In the genomic region with DNA sequence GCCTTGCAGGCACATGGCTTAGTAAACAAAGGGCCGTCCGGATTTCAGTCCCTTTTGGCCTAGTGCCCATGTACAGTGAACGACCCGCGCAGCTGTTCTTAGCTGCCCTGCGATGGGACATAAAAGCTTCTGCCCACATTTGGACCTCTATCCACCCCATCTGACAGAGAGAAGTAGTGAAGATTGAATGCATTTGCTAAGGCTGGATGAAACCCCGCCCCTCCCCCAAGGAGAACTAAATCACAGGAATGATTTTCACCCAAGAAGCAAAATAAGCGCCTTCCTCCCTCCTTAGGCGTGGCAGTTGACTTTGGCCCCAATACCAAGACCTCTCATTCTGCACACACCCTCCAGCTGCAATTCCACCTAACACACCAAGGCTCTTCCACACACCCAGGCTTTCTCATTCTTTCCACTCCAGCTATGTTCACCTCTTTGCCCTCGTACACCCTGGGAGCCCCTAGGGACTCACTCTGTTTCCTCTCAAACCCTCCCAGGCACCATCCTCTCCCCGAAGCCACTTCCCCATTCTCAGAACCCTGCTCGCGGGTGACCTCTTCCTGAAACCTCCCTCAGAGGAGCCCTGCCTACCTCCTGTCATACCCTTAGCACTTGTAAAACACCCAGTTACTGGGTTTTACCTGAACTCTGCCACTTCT, we compare ENCODE assay signal across 8 cellular contexts. TPM values are rescaled to one million over a fixed set of nuclear protein-coding genes. Genes with fewer than 3 reads are reported as not detected.
A peak's percentile ranks its signal among the peaks of the same experiment; 100 is the strongest.
DNase-seq lines count a peak whose midpoint lies in the region; ATAC-seq and TF ChIP-seq lines count a peak whose summit lies in the region.

No MANE protein-coding gene starts in this region.

- no peak overlapping the region for H3K4me3 Mint-ChIP-seq in stimulated activated naive CD8-positive, alpha-beta T cell treated with anti-CD3 and anti-CD28 coated beads, Interleukin-15, Interleukin-2, amounts not matched to agents 100 ng/mL and 50 ng/mL, for 24 hours

- H3K9ac ChIP-seq in duodenal mucosa (ENCODE audit: low read depth in 1 of 2, low read length in 2 of 2), result peak overlapping the region; percentile 4 to 28

- no peak overlapping the region for H3K27ac Mint-ChIP-seq in activated naive CD4-positive, alpha-beta T cell treated with anti-CD3 and anti-CD28 coated beads, Interleukin-2, amount 50 U/mL, for 72 hours
- H3K27ac Mint-ChIP-seq in stimulated activated naive CD8-positive, alpha-beta T cell treated with anti-CD3 and anti-CD28 coated beads, Interleukin-15, Interleukin-2, amounts not matched to agents 100 ng/mL and 50 ng/mL, for 24 hours, result peak overlapping the region; percentile 9

- peak overlapping the region; percentile 64 for H3K27ac ChIP-seq in duodenal mucosa (ENCODE audit: low read depth, low read length)

- H3K4me1 Mint-ChIP-seq in stimulated activated naive CD8-positive, alpha-beta T cell treated with anti-CD3 and anti-CD28 coated beads, Interleukin-15, Interleukin-2, amounts not matched to agents 100 ng/mL and 50 ng/mL, for 24 hours (ENCODE audit: low read depth), result peaks cover 13% of the 10 kb centered on the region

- H3K27me3 ChIP-seq in duodenal mucosa (ENCODE audit: control insufficient read depth in 1 of 2, insufficient read depth in 2 of 2, low read length in 2 of 2), result no peaks in the 10 kb centered on the region

- H3K4me1 ChIP-seq in duodenal mucosa (ENCODE audit: control insufficient read depth in 1 of 2, insufficient read depth in 2 of 2, low read length in 2 of 2), result peaks cover 15 to 22% of the 10 kb centered on the region in 2 donors

- H3K4me3 ChIP-seq in duodenal mucosa (ENCODE audit: low read depth in 1 of 2, low read length in 2 of 2), result peak overlapping the region; percentile 7 to 39
- H3K4me3 ChIP-seq in foreskin fibroblast (ENCODE audit: low read depth in 1 of 2, low read length in 2 of 2), result no peak overlapping the region

- no peaks in the 10 kb centered on the region for H3K9me3 Mint-ChIP-seq in activated naive CD4-positive, alpha-beta T cell treated with anti-CD3 and anti-CD28 coated beads, Interleukin-2, amount 50 U/mL, for 72 hours
- no peaks in the 10 kb centered on the region for H3K9me3 Mint-ChIP-seq in stimulated activated naive CD8-positive, alpha-beta T cell treated with anti-CD3 and anti-CD28 coated beads, Interleukin-15, Interleukin-2, amounts not matched to agents 100 ng/mL and 50 ng/mL, for 24 hours

- ATAC-seq in activated naive CD4-positive, alpha-beta T cell treated with anti-CD3 and anti-CD28 coated beads, Interleukin-2, amount 50 U/mL, for 72 hours, result peak; percentile 29 to 86
- ATAC-seq in HG02870 (IDR thresholded peaks at IDR 0.05; ENCODE audit: unreplicated experiment), result peak; percentile 76

- TF ChIP-seq CTCF in foreskin fibroblast (IDR thresholded peaks at IDR 0.05; ENCODE audit: low read depth, low read length), result no peak

- peak in 1 of 2 donors; percentile 16 for DNase-seq in activated naive CD4-positive, alpha-beta T cell treated with anti-CD3 and anti-CD28 coated beads, Interleukin-2, amount 50 U/mL, for 72 hours (ENCODE audit: low spot score in 2 of 2)
- no peak for DNase-seq in activated naive CD4-positive, alpha-beta T cell treated with Interleukin-2 at 50 U/mL for 16 hours
- DNase-seq in NCI-H345 (lab: John Stamatoyannopoulos, UW), result peak; percentile 25
- no peak for DNase-seq in NK-92 (lab: John Stamatoyannopoulos, UW; ENCODE audit: unreplicated experiment)
- DNase-seq in foreskin fibroblast, result no peak

- peaks cover 0 to 3% of the 10 kb centered on the region in 2 donors for H3K9me3 ChIP-seq in duodenal mucosa (ENCODE audit: control insufficient read depth in 1 of 2, low read length in 2 of 2)

- peaks cover 5% of the 10 kb centered on the region for H3K27me3 Mint-ChIP-seq in stimulated activated naive CD8-positive, alpha-beta T cell treated with anti-CD3 and anti-CD28 coated beads, Interleukin-15, Interleukin-2, amounts not matched to agents 100 ng/mL and 50 ng/mL, for 24 hours

- no peaks in the 10 kb centered on the region for H3K36me3 Mint-ChIP-seq in activated naive CD4-positive, alpha-beta T cell treated with anti-CD3 and anti-CD28 coated beads, Interleukin-2, amount 50 U/mL, for 72 hours
- H3K36me3 Mint-ChIP-seq in stimulated activated naive CD8-positive, alpha-beta T cell treated with anti-CD3 and anti-CD28 coated beads, Interleukin-15, Interleukin-2, amounts not matched to agents 100 ng/mL and 50 ng/mL, for 24 hours (ENCODE audit: low read depth), result no peaks in the 10 kb centered on the region

- H3K36me3 ChIP-seq in duodenal mucosa (ENCODE audit: control insufficient read depth in 1 of 2, insufficient read depth in 2 of 2, low read length in 2 of 2), result no peaks in the 10 kb centered on the region

RNA-seq across cellular contexts. Expression of gene HRH1, which starts 14.1 kb away (rescaled TPM):
- total RNA-seq in activated naive CD4-positive, alpha-beta T cell treated with anti-CD3 and anti-CD28 coated beads, Interleukin-2, amount 50 U/mL, for 72 hours, result 1 to 10 TPM in 1 of 2 donors, under 1 TPM in 1; 0.10 to 1.6 TPM

Comparison
In these comparisons a context has a peak if more than half of its experiments do, and no peak if none do; other contexts are left out.
1. H3K4me3 ChIP-seq: peak in duodenal mucosa (2 of 2); none in foreskin fibroblast (0 of 2).